In genomic region chr12:10673660-10674384, GRCh38 we compare ENCODE assay signal across 8 cellular contexts.
DNase-seq lines count a peak whose midpoint lies in the region; ATAC-seq lines count a peak whose summit lies in the region.

A gene with protein sequence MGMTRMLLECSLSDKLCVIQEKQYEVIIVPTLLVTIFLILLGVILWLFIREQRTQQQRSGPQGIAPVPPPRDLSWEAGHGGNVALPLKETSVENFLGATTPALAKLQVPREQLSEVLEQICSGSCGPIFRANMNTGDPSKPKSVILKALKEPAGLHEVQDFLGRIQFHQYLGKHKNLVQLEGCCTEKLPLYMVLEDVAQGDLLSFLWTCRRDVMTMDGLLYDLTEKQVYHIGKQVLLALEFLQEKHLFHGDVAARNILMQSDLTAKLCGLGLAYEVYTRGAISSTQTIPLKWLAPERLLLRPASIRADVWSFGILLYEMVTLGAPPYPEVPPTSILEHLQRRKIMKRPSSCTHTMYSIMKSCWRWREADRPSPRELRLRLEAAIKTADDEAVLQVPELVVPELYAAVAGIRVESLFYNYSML (minus strand): TSS chr12:10674052. CDS start chr12:10634618, 39,434 bp downstream.

- DNase-seq in GDM1 (lab: John Stamatoyannopoulos, UW) = peak; percentile 72
- DNase-seq in NCI-H2196 treated with DMSO at 0.1 percent for 48 hours (lab: John Stamatoyannopoulos, UW; ENCODE audit: unreplicated experiment) = peak; percentile 63
- DNase-seq in activated CD4-positive, alpha-beta T cell treated with anti-CD3 and anti-CD28 coated beads, Interleukin-2, amount 50 U/mL, for 4 hours = peak; percentile 51 to 56
- DNase-seq in ecto neural progenitor cell (ENCODE audit: low spot score) = peak; percentile 83
- DNase-seq in medulla oblongata (ENCODE audit: extremely low spot score) = peak; percentile 19
- peak; percentile 35 to 64 (median 38) for DNase-seq in stimulated activated CD4-positive, alpha-beta T cell treated with anti-CD3 and anti-CD28 coated beads, TNF-alpha, amount 100 ng/mL, for 24 hours (ENCODE audit: low read depth in 3 of 3)

- peak; percentile 76 for ATAC-seq in HG02852 (IDR thresholded peaks at IDR 0.05; ENCODE audit: unreplicated experiment)
- no peak for ATAC-seq in GM19397 (IDR thresholded peaks at IDR 0.05; ENCODE audit: unreplicated experiment)

Comparison
In these comparisons a context has a peak if more than half of its experiments do, and no peak if none do; other contexts are left out.
1. DNase-seq: peak in every context shown above with its lines; median percentile 83 in ecto neural progenitor cell; 72 in GDM1; 63 in NCI-H2196 treated with DMSO at 0.1 percent for 48 hours; 54 in activated CD4-positive, alpha-beta T cell treated with anti-CD3 and anti-CD28 coated beads, Interleukin-2, amount 50 U/mL, for 4 hours; 38 in stimulated activated CD4-positive, alpha-beta T cell treated with anti-CD3 and anti-CD28 coated beads, TNF-alpha, amount 100 ng/mL, for 24 hours; 19 in medulla oblongata.